In the genomic region with DNA sequence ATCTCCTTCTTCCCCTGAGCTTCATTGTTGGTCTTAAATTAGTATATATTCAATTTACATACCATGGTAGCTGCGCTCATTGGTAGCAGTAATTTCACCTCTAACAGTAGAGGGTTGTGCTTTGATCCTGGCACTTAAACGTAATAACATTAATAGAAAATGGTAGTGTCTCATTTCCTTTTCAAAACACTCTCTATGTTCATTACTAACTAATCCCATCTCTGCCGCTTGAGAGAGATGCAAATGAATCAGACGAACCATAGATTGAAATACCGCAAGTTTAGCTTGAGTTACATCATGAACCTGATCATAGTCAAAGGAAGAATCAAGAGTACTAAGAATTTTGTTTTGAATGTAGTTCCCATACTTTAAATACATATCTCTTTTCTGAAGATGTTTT, we compare ENCODE assay signal across 28 cellular contexts. TPM values are rescaled to one million over a fixed set of nuclear protein-coding genes. Genes with fewer than 3 reads are reported as not detected.
A peak's percentile ranks its signal among the peaks of the same experiment; 100 is the strongest.
DNase-seq lines count a peak whose midpoint lies in the region; ATAC-seq, FAIRE-seq and TF ChIP-seq lines count a peak whose summit lies in the region.
"Had no signal": no experiment of that assay in that cellular context is flagged by ENCODE, and none has a peak within 500 bp of the region (broad histone marks: within the 10 kb centered on the region; RNA-seq: fewer than 3 reads in every experiment).

No MANE protein-coding gene starts in this region.

- 60 to 80% (median 79%) methylated on average over 5 of the region's 5 CpGs for WGBS in small intestine, 3 donors

- CTCF ChIA-PET in activated CD8-positive, alpha-beta T cell treated with anti-CD3 and anti-CD28 coated beads for 36 hours (lab: Charles Lee): interaction anchor here (1.8 kb wide), 1 partner anchor 53 kb away, joined by 4 read pairs; no protein-coding TSS in a partner anchor
- CTCF ChIA-PET in activated CD8-positive, alpha-beta T cell treated with anti-CD3 and anti-CD28 coated beads, Interleukin-2, amount 10 ng/mL, durations not matched to agents 7 days and 5 days (lab: Charles Lee): interaction anchor here (1.1 to 1.8 kb wide), 3 partner anchors 9 to 77 kb away, joined by 3 to 5 read pairs (median 4); no protein-coding TSS in a partner anchor

- no peaks in the 10 kb centered on the region for H3K9me3 ChIP-seq in small intestine (ENCODE audit: control insufficient read depth, low read depth)
- H3K9me3 ChIP-seq: BE2C, esophagus muscularis mucosa, gastroesophageal sphincter, HAP-1, right atrium auricular region, uterus had no signal

- H3K27me3 ChIP-seq in small intestine (ENCODE audit: control insufficient read depth in 2 of 2, insufficient read depth in 2 of 2, low read length in 2 of 2): peaks cover 0 to 17% of the 10 kb centered on the region in 2 donors

- intact Hi-C loops in activated CD8-positive, alpha-beta T cell treated with anti-CD3 and anti-CD28 coated beads for 36 hours (cut with micrococcal nuclease): no loop called here

- no peaks in the 10 kb centered on the region for H3K36me3 ChIP-seq in small intestine (ENCODE audit: control insufficient read depth in 2 of 2, insufficient read depth in 2 of 2, low read length in 2 of 2)
- H3K36me3 ChIP-seq: BE2C, esophagus muscularis mucosa, gastroesophageal sphincter, HAP-1, right atrium auricular region, uterus had no signal

- no peak overlapping the region for H3K27ac ChIP-seq in small intestine (ENCODE audit: low read depth in 1 of 2, low read length in 1 of 2)
- H3K27ac ChIP-seq: esophagus muscularis mucosa, gastroesophageal sphincter, right atrium auricular region, uterus had no signal

- no peak overlapping the region for H3K4me3 Mint-ChIP-seq in activated CD8-positive, alpha-beta T cell treated with anti-CD3 and anti-CD28 coated beads for 36 hours
- H3K4me3 Mint-ChIP-seq in activated CD8-positive, alpha-beta T cell treated with anti-CD3 and anti-CD28 coated beads, Interleukin-2, amount 10 ng/mL, durations not matched to agents 7 days and 5 days: no peak overlapping the region
- peak overlapping the region; percentile 39 for H3K4me3 Mint-ChIP-seq in activated T-helper 17 cell treated with anti-CD3 and anti-CD28 coated beads, Interleukin-2, amount 50 U/mL, for 72 hours
- H3K4me3 Mint-ChIP-seq: activated naive CD8-positive, alpha-beta T cell; memory B cell; naive B cell had no signal

- no peaks in the 10 kb centered on the region for H3K4me1 ChIP-seq in small intestine (ENCODE audit: control insufficient read depth in 2 of 2, insufficient read depth in 1 of 2, low read depth in 1 of 2, low read length in 1 of 2)
- H3K4me1 ChIP-seq: BE2C, HAP-1, right atrium auricular region, uterus had no signal

- H3K36me3 Mint-ChIP-seq in activated CD8-positive, alpha-beta T cell treated with anti-CD3 and anti-CD28 coated beads for 36 hours (ENCODE audit: low read depth): no peaks in the 10 kb centered on the region
- peaks cover 9% of the 10 kb centered on the region for H3K36me3 Mint-ChIP-seq in activated CD8-positive, alpha-beta T cell treated with anti-CD3 and anti-CD28 coated beads, Interleukin-2, amount 10 ng/mL, durations not matched to agents 7 days and 5 days (ENCODE audit: low read depth)
- H3K36me3 Mint-ChIP-seq in activated T-helper 17 cell treated with anti-CD3 and anti-CD28 coated beads, Interleukin-2, amount 50 U/mL, for 72 hours (ENCODE audit: low read depth): no peaks in the 10 kb centered on the region
- H3K36me3 Mint-ChIP-seq: memory B cell, naive B cell had no signal

- no peaks in the 10 kb centered on the region for H3K9me3 Mint-ChIP-seq in activated CD8-positive, alpha-beta T cell treated with anti-CD3 and anti-CD28 coated beads for 36 hours
- H3K9me3 Mint-ChIP-seq in activated CD8-positive, alpha-beta T cell treated with anti-CD3 and anti-CD28 coated beads, Interleukin-2, amount 10 ng/mL, durations not matched to agents 7 days and 5 days (ENCODE audit: insufficient read depth): no peaks in the 10 kb centered on the region
- H3K9me3 Mint-ChIP-seq in activated T-helper 17 cell treated with anti-CD3 and anti-CD28 coated beads, Interleukin-2, amount 50 U/mL, for 72 hours: no peaks in the 10 kb centered on the region
- H3K9me3 Mint-ChIP-seq: memory B cell had no signal

- H3K4me1 Mint-ChIP-seq in activated CD8-positive, alpha-beta T cell treated with anti-CD3 and anti-CD28 coated beads for 36 hours (ENCODE audit: low read depth): peaks cover 27% of the 10 kb centered on the region
- H3K4me1 Mint-ChIP-seq in activated CD8-positive, alpha-beta T cell treated with anti-CD3 and anti-CD28 coated beads, Interleukin-2, amount 10 ng/mL, durations not matched to agents 7 days and 5 days (ENCODE audit: low read depth): peaks cover 15% of the 10 kb centered on the region
- peaks cover 6% of the 10 kb centered on the region for H3K4me1 Mint-ChIP-seq in activated T-helper 17 cell treated with anti-CD3 and anti-CD28 coated beads, Interleukin-2, amount 50 U/mL, for 72 hours

- H3K27me3 Mint-ChIP-seq in activated CD8-positive, alpha-beta T cell treated with anti-CD3 and anti-CD28 coated beads for 36 hours: peaks cover 43% of the 10 kb centered on the region
- peaks cover 43% of the 10 kb centered on the region for H3K27me3 Mint-ChIP-seq in activated CD8-positive, alpha-beta T cell treated with anti-CD3 and anti-CD28 coated beads, Interleukin-2, amount 10 ng/mL, durations not matched to agents 7 days and 5 days (ENCODE audit: low read depth)
- H3K27me3 Mint-ChIP-seq in activated T-helper 17 cell treated with anti-CD3 and anti-CD28 coated beads, Interleukin-2, amount 50 U/mL, for 72 hours: peaks cover 55% of the 10 kb centered on the region

- no peak for FAIRE-seq in small intestine (lab: Jason Lieb, UNC)
- FAIRE-seq: GM18507 had no signal

- no peak for TF ChIP-seq CTCF in activated CD8-positive, alpha-beta T cell treated with anti-CD3 and anti-CD28 coated beads for 36 hours (IDR thresholded peaks at IDR 0.05)

- no peak for DNase-seq in activated CD8-positive, alpha-beta T cell treated with anti-CD3 and anti-CD28 coated beads for 36 hours
- DNase-seq in activated CD8-positive, alpha-beta T cell treated with anti-CD3 and anti-CD28 coated beads, Interleukin-2, amount 10 ng/mL, durations not matched to agents 7 days and 5 days: no peak
- DNase-seq in small intestine (no peak), COLO829 (ENCODE audit: low spot score) (no peak)
- no peak for DNase-seq in stimulated activated CD4-positive, alpha-beta T cell treated with anti-CD3 and anti-CD28 coated beads, Interleukin-15, amount 100 ng/mL, for 24 hours
- DNase-seq: activated CD4-positive, CD25-positive, alpha-beta regulatory T cell treated with anti-CD3 and anti-CD28 coated beads, Interleukin-2, amount 50 U/mL, for 72 hours; activated CD8-positive, alpha-beta memory T cell treated with anti-CD3 and anti-CD28 coated beads, Interleukin-2, amount 50 U/mL, for 48 hours; BE2C; effector CD8-positive, alpha-beta T cell; kidney; naive B cell; NCI-H1092 treated with DMSO at 0.1 percent for 48 hours; NCI-H2029 treated with DMSO at 0.1 percent for 48 hours; NCI-H446 treated with DMSO at 0.1 percent for 48 hours; NK-92 treated with Interleukin-12 subunit alpha and Interleukin-12 subunit beta, amount 100 ng/mL, for 24 hours; T1000; uterus had no signal

- H3K4me3 ChIP-seq in small intestine (ENCODE audit: low read depth in 1 of 2, low read length in 2 of 2): no peak overlapping the region
- H3K4me3 ChIP-seq: esophagus muscularis mucosa, gastroesophageal sphincter, HAP-1, right atrium auricular region, uterus had no signal

- peak; percentile 49 for ATAC-seq in activated CD8-positive, alpha-beta T cell treated with anti-CD3 and anti-CD28 coated beads for 36 hours
- no peak for ATAC-seq in activated CD8-positive, alpha-beta T cell treated with anti-CD3 and anti-CD28 coated beads, Interleukin-2, amount 10 ng/mL, durations not matched to agents 7 days and 5 days
- ATAC-seq in GM18520 (IDR thresholded peaks at IDR 0.05; ENCODE audit: unreplicated experiment) (peak; percentile 73), HG02885 (IDR thresholded peaks at IDR 0.05; ENCODE audit: poor library complexity, unreplicated experiment) (peak; percentile 84)
- peak; percentile 94 for ATAC-seq in activated T-helper 17 cell treated with anti-CD3 and anti-CD28 coated beads, Interleukin-2, amount 50 U/mL, for 72 hours (replicated peaks)
- ATAC-seq: gastroesophageal sphincter, SK-N-SH treated with all-trans-retinoic acid at 6 μM for 48 hours had no signal

- no peak overlapping the region for H3K27ac Mint-ChIP-seq in activated CD8-positive, alpha-beta T cell treated with anti-CD3 and anti-CD28 coated beads for 36 hours
- no peak overlapping the region for H3K27ac Mint-ChIP-seq in activated CD8-positive, alpha-beta T cell treated with anti-CD3 and anti-CD28 coated beads, Interleukin-2, amount 10 ng/mL, durations not matched to agents 7 days and 5 days
- peak overlapping the region; percentile 18 for H3K27ac Mint-ChIP-seq in activated T-helper 17 cell treated with anti-CD3 and anti-CD28 coated beads, Interleukin-2, amount 50 U/mL, for 72 hours
- H3K27ac Mint-ChIP-seq: activated naive CD8-positive, alpha-beta T cell; memory B cell; naive B cell had no signal

- POLR2A ChIA-PET in activated CD8-positive, alpha-beta T cell treated with anti-CD3 and anti-CD28 coated beads for 36 hours (lab: Charles Lee): interaction anchor here (0.6 kb wide), 1 partner anchor 141 kb away, joined by 3 read pairs; no protein-coding TSS in a partner anchor
- POLR2A ChIA-PET in activated CD8-positive, alpha-beta T cell treated with anti-CD3 and anti-CD28 coated beads, Interleukin-2, amount 10 ng/mL, durations not matched to agents 7 days and 5 days (lab: Charles Lee): no interaction called here

RNA-seq across cellular contexts. Expression of gene THBS4, which starts 2.2 kb away (rescaled TPM):
- total RNA-seq in activated CD8-positive, alpha-beta T cell treated with anti-CD3 and anti-CD28 coated beads for 36 hours: 1 to 10 TPM; 2.3 to 2.5 TPM
- total RNA-seq in activated CD8-positive, alpha-beta T cell treated with anti-CD3 and anti-CD28 coated beads, Interleukin-2, amount 10 ng/mL, durations not matched to agents 7 days and 5 days: 1 to 10 TPM in 1 of 2 experiments, under 1 TPM in 1; 0.44 to 1.4 TPM
- total RNA-seq in activated T-helper 17 cell treated with anti-CD3 and anti-CD28 coated beads, Interleukin-2, amount 50 U/mL, for 72 hours: 1 to 10 TPM; 1.7 to 3.5 TPM
- 1 to 10 TPM in 2 of 3 donors, not detected in 1; 1.4 to 3.3 TPM for polyA plus RNA-seq in small intestine

RNA-seq across cellular contexts. Expression of gene MTX3, which starts 46.3 kb away (rescaled TPM):
- 10 to 100 TPM; 18.1 to 18.5 TPM for total RNA-seq in activated CD8-positive, alpha-beta T cell treated with anti-CD3 and anti-CD28 coated beads for 36 hours
- 10 to 100 TPM; 11.7 to 13.2 TPM for total RNA-seq in activated CD8-positive, alpha-beta T cell treated with anti-CD3 and anti-CD28 coated beads, Interleukin-2, amount 10 ng/mL, durations not matched to agents 7 days and 5 days
- total RNA-seq in activated T-helper 17 cell treated with anti-CD3 and anti-CD28 coated beads, Interleukin-2, amount 50 U/mL, for 72 hours: 10 to 100 TPM; 25.4 to 35.2 TPM
- 1 to 10 TPM; 1.9 to 5.4 (median 3.1) TPM for polyA plus RNA-seq in small intestine
